Comparison of ENCODE assay signal across 21 cellular contexts in genomic region chr5:98993512-98993911, GRCh38.
"Had no signal": no experiment of that assay in that cellular context is flagged by ENCODE, and none has a peak within 500 bp of the region (broad histone marks: within the 10 kb centered on the region; RNA-seq: fewer than 3 reads in every experiment).

No MANE protein-coding gene starts in this region.

- H3K36me3 Mint-ChIP-seq: activated CD8-positive, alpha-beta memory T cell treated with anti-CD3 and anti-CD28 coated beads, Interleukin-2, amount 10 ng/mL, durations not matched to agents 7 days and 5 days; immature natural killer cell; natural killer cell treated with Interleukin-12 subunit alpha and Interleukin-12 subunit beta and Interleukin-15 and Interleukin-18, amount 100 ng/mL, for 72 hours had no signal

- H3K27ac Mint-ChIP-seq: activated CD8-positive, alpha-beta memory T cell treated with anti-CD3 and anti-CD28 coated beads, Interleukin-2, amount 10 ng/mL, durations not matched to agents 7 days and 5 days; activated naive CD4-positive, alpha-beta T cell treated with anti-CD3 and anti-CD28 coated beads for 36 hours; activated T-helper 2 cell treated with anti-CD3 and anti-CD28 coated beads, Interferon-gamma antibody, Interleukin-2, Interleukin-4, amounts not matched to agents 10 μg/mL and 5 μg/mL and 100 μg/mL, durations not matched to agents 14 hours and 24 hours and 36 hours; immature natural killer cell; natural killer cell treated with Interleukin-12 subunit alpha and Interleukin-12 subunit beta and Interleukin-15 and Interleukin-18, amount 100 ng/mL, for 72 hours; progenitor cell of endocrine pancreas had no signal

- H3K9me3 ChIP-seq: right atrium auricular region, thyroid gland, uterus had no signal

- DNase-seq: activated CD4-positive, alpha-beta T cell treated with anti-CD3 and anti-CD28 coated beads, Interleukin-2, amount 50 U/mL, for 4 hours; activated CD8-positive, alpha-beta memory T cell treated with anti-CD3 and anti-CD28 coated beads, Interleukin-2, amount 10 ng/mL, durations not matched to agents 7 days and 5 days; activated naive CD4-positive, alpha-beta T cell treated with anti-CD3 and anti-CD28 coated beads for 36 hours; activated T-cell treated with anti-CD3 and anti-CD28 coated beads, Interleukin-2, amount 50 U/mL, for 1 hour; dorsolateral prefrontal cortex; endodermal cell; head of caudate nucleus; immature natural killer cell; occipital lobe; stimulated activated CD4-positive, alpha-beta T cell treated with anti-CD3 and anti-CD28 coated beads, Interleukin-4, amount 100 ng/mL, for 4 hours; stimulated activated CD8-positive, alpha-beta memory T cell treated with anti-CD3 and anti-CD28 coated beads, Interleukin-4, amount 100 ng/mL, for 48 hours; T1000; thyroid gland; uterus had no signal

- H3K27me3 ChIP-seq: cardiac muscle cell, right atrium auricular region, thyroid gland, uterus had no signal

- H3K27ac ChIP-seq: cardiac muscle cell, dorsolateral prefrontal cortex, right atrium auricular region, thyroid gland, uterus had no signal

- H3K36me3 ChIP-seq: cardiac muscle cell, right atrium auricular region, thyroid gland, uterus had no signal

- ATAC-seq: activated CD4-positive, CD25-positive, alpha-beta regulatory T cell treated with anti-CD3 and anti-CD28 coated beads, Interleukin-2, amount 50 U/mL, for 24 hours; activated CD8-positive, alpha-beta memory T cell treated with anti-CD3 and anti-CD28 coated beads, Interleukin-2, amount 10 ng/mL, durations not matched to agents 7 days and 5 days; natural killer cell treated with Interleukin-12 subunit alpha and Interleukin-12 subunit beta and Interleukin-15 and Interleukin-18, amount 100 ng/mL, for 72 hours had no signal

- H3K4me3 ChIP-seq: cardiac muscle cell, dorsolateral prefrontal cortex, right atrium auricular region, thyroid gland, uterus had no signal

- H3K27me3 Mint-ChIP-seq: activated CD8-positive, alpha-beta memory T cell treated with anti-CD3 and anti-CD28 coated beads, Interleukin-2, amount 10 ng/mL, durations not matched to agents 7 days and 5 days; natural killer cell treated with Interleukin-12 subunit alpha and Interleukin-12 subunit beta and Interleukin-15 and Interleukin-18, amount 100 ng/mL, for 72 hours; progenitor cell of endocrine pancreas had no signal

- H3K9me3 Mint-ChIP-seq: activated naive CD4-positive, alpha-beta T cell treated with anti-CD3 and anti-CD28 coated beads for 36 hours; activated T-helper 2 cell treated with anti-CD3 and anti-CD28 coated beads, Interferon-gamma antibody, Interleukin-2, Interleukin-4, amounts not matched to agents 10 μg/mL and 5 μg/mL and 100 μg/mL, durations not matched to agents 14 hours and 24 hours and 36 hours; endodermal cell; immature natural killer cell; natural killer cell treated with Interleukin-12 subunit alpha and Interleukin-12 subunit beta and Interleukin-15 and Interleukin-18, amount 100 ng/mL, for 72 hours had no signal

- H3K4me1 ChIP-seq: right atrium auricular region, thyroid gland, uterus had no signal

- H3K4me1 Mint-ChIP-seq: activated CD8-positive, alpha-beta memory T cell treated with anti-CD3 and anti-CD28 coated beads, Interleukin-2, amount 10 ng/mL, durations not matched to agents 7 days and 5 days had no signal

- FAIRE-seq: frontal cortex had no signal

- H3K4me3 Mint-ChIP-seq: activated CD8-positive, alpha-beta memory T cell treated with anti-CD3 and anti-CD28 coated beads, Interleukin-2, amount 10 ng/mL, durations not matched to agents 7 days and 5 days; activated naive CD4-positive, alpha-beta T cell treated with anti-CD3 and anti-CD28 coated beads for 36 hours; endodermal cell; immature natural killer cell; natural killer cell treated with Interleukin-12 subunit alpha and Interleukin-12 subunit beta and Interleukin-15 and Interleukin-18, amount 100 ng/mL, for 72 hours had no signal
